Comparison of ENCODE assay signal across 12 cellular contexts in the genomic region with DNA sequence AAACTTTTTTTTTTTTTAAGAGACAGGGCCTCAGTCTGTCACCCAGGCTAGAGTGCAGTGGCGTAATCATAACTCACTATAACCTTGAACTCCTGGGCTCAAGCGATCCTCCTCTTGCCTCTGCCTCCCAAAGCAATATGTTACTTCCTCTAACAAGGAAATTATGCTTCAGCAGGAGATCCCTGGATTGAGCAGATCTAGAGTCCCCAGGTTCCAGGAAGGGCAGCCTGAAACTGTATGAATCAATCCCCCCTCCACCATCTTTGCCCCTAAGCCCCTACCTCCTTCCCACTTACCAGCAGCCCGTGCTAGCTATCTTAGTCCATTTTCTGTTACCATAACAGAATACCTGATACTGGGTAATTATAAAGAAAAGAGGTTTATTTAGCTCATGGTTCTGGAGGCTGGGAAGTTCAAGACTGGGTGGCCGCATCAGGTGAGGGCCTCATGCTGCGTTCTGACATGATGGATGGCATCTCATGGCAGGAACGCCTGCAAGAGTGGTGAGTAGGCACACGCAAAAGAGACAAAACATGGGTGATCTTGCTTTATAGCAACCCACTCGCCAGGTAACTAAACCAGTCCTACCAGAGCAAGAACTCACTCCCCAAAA.
"Had no signal": no experiment of that assay in that cellular context is flagged by ENCODE, and none has a peak within 500 bp of the region (broad histone marks: within the 10 kb centered on the region; RNA-seq: fewer than 3 reads in every experiment).

No MANE protein-coding gene starts in this region.

- H3K4me3 ChIP-seq: ascending aorta, prostate gland, tibial artery had no signal

- H3K9me3 ChIP-seq: ascending aorta, prostate gland, tibial artery had no signal

- DNase-seq: activated CD4-positive, alpha-beta T cell treated with anti-CD3 and anti-CD28 coated beads for 48 hours; activated naive CD4-positive, alpha-beta T cell treated with Interleukin-2 at 50 U/mL for 16 hours; activated naive CD8-positive, alpha-beta T cell treated with anti-CD3 and anti-CD28 coated beads, Interleukin-2, amount 50 U/mL, for 24 hours; effector CD4-positive, alpha-beta T cell; kidney; naive thymus-derived CD4-positive, alpha-beta T cell; occipital lobe; stimulated activated CD4-positive, alpha-beta T cell treated with anti-CD3 and anti-CD28 coated beads, Interleukin-12 subunit alpha, Interleukin-12 subunit beta, amount 100 ng/mL, for 4 hours; tibial artery had no signal

- H3K27me3 ChIP-seq: ascending aorta had no signal

- ATAC-seq: activated naive CD8-positive, alpha-beta T cell treated with anti-CD3 and anti-CD28 coated beads, Interleukin-2, amount 50 U/mL, for 24 hours; naive thymus-derived CD4-positive, alpha-beta T cell; sciatic nerve had no signal

- H3K36me3 ChIP-seq: ascending aorta, prostate gland had no signal

- H3K27ac ChIP-seq: tibial artery had no signal
